Comparison of ENCODE assay signal across 8 cellular contexts in genomic region chr17:41666708-41667279, GRCh38. TPM values are rescaled to one million over a fixed set of nuclear protein-coding genes. Genes with fewer than 3 reads are reported as not detected.
A peak's percentile ranks its signal among the peaks of the same experiment; 100 is the strongest.
DNase-seq lines count a peak whose midpoint lies in the region; ATAC-seq and TF ChIP-seq lines count a peak whose summit lies in the region.

No MANE protein-coding gene starts in this region.

- H3K36me3 Mint-ChIP-seq in chondrocyte (ENCODE audit: low read depth): no peaks in the 10 kb centered on the region

- no peaks in the 10 kb centered on the region for H3K27me3 Mint-ChIP-seq in chondrocyte (ENCODE audit: low read depth)

- H3K4me3 Mint-ChIP-seq in chondrocyte (ENCODE audit: unreplicated experiment): peak overlapping the region; percentile 72

- ATAC-seq in HG03097 (IDR thresholded peaks at IDR 0.05; ENCODE audit: low FRiP score, unreplicated experiment): peak; percentile 44
- peak; percentile 68 for ATAC-seq in left colon
- no peak for ATAC-seq in HG03457 (IDR thresholded peaks at IDR 0.05; ENCODE audit: unreplicated experiment)

- intact Hi-C loops in left colon (cut with DNase I, micrococcal nuclease): loop anchor here in 1 of 2 donors (5.0 to 10.0 kb wide), 3 partner anchors 762 to 1042 kb away; no protein-coding TSS in a partner anchor

- peaks cover 15% of the 10 kb centered on the region for H3K4me1 Mint-ChIP-seq in chondrocyte (ENCODE audit: low read depth)

- peak overlapping the region; percentile 94 for H3K27ac Mint-ChIP-seq in chondrocyte (ENCODE audit: unreplicated experiment)

- DNase-seq in GM13977 (ENCODE audit: low spot score): peak; percentile 86
- DNase-seq in NCI-H2227 (lab: John Stamatoyannopoulos, UW; ENCODE audit: unreplicated experiment): peak; percentile 86
- DNase-seq in activated CD4-positive, alpha-beta T cell treated with anti-CD3 and anti-CD28 coated beads for 1 hour: peak; percentile 80
- DNase-seq in chondrocyte (ENCODE audit: low spot score): no peak
- peak; percentile 78 to 91 for DNase-seq in left colon
- peak; percentile 93 to 95 for DNase-seq in stimulated activated CD4-positive, alpha-beta T cell treated with anti-CD3 and anti-CD28 coated beads, Interleukin-2, amount 100 ng/mL, for 24 hours

- in situ Hi-C loops in GM13977 (cut with MboI; ENCODE audit: low pct_unique_long_range_greater_than_20kb, low sequenced_read_pairs, unreplicated experiment): loop anchor here (25.0 kb wide), 1 partner anchor 754 kb away; no protein-coding TSS in a partner anchor

- no peaks in the 10 kb centered on the region for H3K9me3 Mint-ChIP-seq in chondrocyte (ENCODE audit: low read depth)

- peak; percentile 95 for TF ChIP-seq CTCF in GM13977 (IDR thresholded peaks at IDR 0.05; ENCODE audit: extremely low read depth, insufficient read depth, missing control alignments)
- TF ChIP-seq CTCF in chondrocyte (IDR thresholded peaks at IDR 0.05): peak; percentile 94

RNA-seq across cellular contexts. Expression of gene EIF1, which starts 21.9 kb away (rescaled TPM):
- total RNA-seq in chondrocyte: 572 to 1,015 TPM (median 990 TPM) in 3 replicates
- 100 to 1,000 TPM; 596 to 603 TPM for total RNA-seq in left colon

RNA-seq across cellular contexts. Expression of gene KRT17, which starts 42.4 kb away (rescaled TPM):
- total RNA-seq in chondrocyte (183 to 261 TPM (median 258 TPM) in 3 replicates), left colon (under 1 TPM in 1 of 2 donors, not detected in 1; 0.70 TPM)

RNA-seq across cellular contexts. Expression of gene GAST, which starts 45.3 kb away (rescaled TPM):
- not detected in 3 replicates for total RNA-seq in chondrocyte
- not detected for total RNA-seq in left colon

RNA-seq across cellular contexts. Expression of gene KRT16, which starts 54.2 kb away (rescaled TPM):
- 3.9 to 5.9 TPM (median 5.5 TPM) in 3 replicates for total RNA-seq in chondrocyte
- total RNA-seq in left colon: not detected

Comparison
In these comparisons a context has a peak if more than half of its experiments do, and no peak if none do; other contexts are left out.
1. RNA of gene KRT17, which starts 42.4 kb away (total RNA-seq): 183 to 261 TPM in chondrocyte; 0.70 TPM in left colon; every median in the first group is over 100 times any median in the second.